ENCODE assay signal across 23 cellular contexts in the genomic region with DNA sequence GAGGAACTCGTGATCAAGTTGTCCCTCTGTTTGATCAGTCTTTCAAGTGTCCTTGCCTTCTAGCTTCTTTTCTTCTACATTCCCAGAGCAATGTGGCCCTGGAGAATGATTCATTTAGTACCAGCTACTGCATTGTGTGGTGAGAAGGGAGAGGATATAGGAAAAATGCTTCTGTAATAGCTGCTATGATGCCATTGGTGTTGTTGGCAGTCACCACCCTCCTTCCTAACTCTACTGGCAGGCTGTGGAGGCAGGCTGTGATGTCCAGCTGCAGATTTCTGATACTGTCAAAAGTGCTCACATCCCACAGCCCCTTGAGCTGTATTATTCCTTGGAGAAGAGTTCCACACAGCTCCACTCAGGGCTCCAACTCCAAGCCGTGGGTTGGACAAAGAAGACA. TPM values are rescaled to one million over a fixed set of nuclear protein-coding genes. Genes with fewer than 3 reads are reported as not detected.
DNase-seq lines count a peak whose midpoint lies in the region; ATAC-seq and TF ChIP-seq lines count a peak whose summit lies in the region.
"Had no signal": no experiment of that assay in that cellular context is flagged by ENCODE, and none has a peak within 500 bp of the region (broad histone marks: within the 10 kb centered on the region; RNA-seq: fewer than 3 reads in every experiment).

No MANE protein-coding gene starts in this region.

- H3K14ac ChIP-seq in trophoblast cell (ENCODE audit: low read length): no peak overlapping the region

- POLR2A ChIA-PET in CD8-positive, alpha-beta T cell (lab: Charles Lee): interaction anchor here (1.5 kb wide), 1 partner anchor 8 kb away, joined by 4 read pairs; no protein-coding TSS in a partner anchor

- peaks cover 9% of the 10 kb centered on the region; the same call in 1 of the 2 replicates for H4K20me1 ChIP-seq in BLaER1

- no peak overlapping the region for H4K8ac ChIP-seq in trophoblast cell (ENCODE audit: low read depth, low read length)

- H3K36me3 Mint-ChIP-seq in CD8-positive, alpha-beta T cell: no peaks in the 10 kb centered on the region
- H3K36me3 Mint-ChIP-seq: T-cell had no signal

- no CpG with 5 or more reads among the region's 2 CpGs for WGBS in trophoblast cell (ENCODE audit: extremely low coverage, insufficient coverage, insufficient read length)

- no peaks in the 10 kb centered on the region for H3K36me3 ChIP-seq in BLaER1
- H3K36me3 ChIP-seq in MG63: no peaks in the 10 kb centered on the region; the same call in 1 of the 2 replicates
- H3K36me3 ChIP-seq in trophoblast cell (ENCODE audit: control insufficient read depth in 1 of 2, insufficient read depth in 2 of 2, low read length in 2 of 2): no peaks in the 10 kb centered on the region
- H3K36me3 ChIP-seq in CD8-positive, alpha-beta T cell (ENCODE audit: insufficient read depth, low read length): no peaks in the 10 kb centered on the region
- H3K36me3 ChIP-seq: HAP-1 had no signal

- H3K4me1 ChIP-seq in BLaER1 (peaks cover 27% of the 10 kb centered on the region), trophoblast cell (ENCODE audit: control insufficient read depth in 1 of 2, insufficient read depth in 2 of 2, low read length in 2 of 2) (peaks cover 0 to 6% of the 10 kb centered on the region in 2 experiments)
- no peaks in the 10 kb centered on the region for H3K4me1 ChIP-seq in CD8-positive, alpha-beta T cell (ENCODE audit: insufficient read depth, low read length)
- H3K4me1 ChIP-seq: HAP-1 had no signal

- H3K18ac ChIP-seq in trophoblast cell (ENCODE audit: low read length): no peak overlapping the region

- no peaks in the 10 kb centered on the region for H3K9me3 Mint-ChIP-seq in CD8-positive, alpha-beta T cell
- H3K9me3 Mint-ChIP-seq: T-cell had no signal

- intact Hi-C loops in CD8-positive, alpha-beta T cell (cut with DNase I, micrococcal nuclease): loop anchor here in 1 of 2 experiments (10.0 kb wide), 1 partner anchor 598 kb away; the partner anchor contains the start of gene FUT4

- H2AFZ ChIP-seq in trophoblast cell (ENCODE audit: insufficient read depth, low read length, poor library complexity): no peak overlapping the region

- peak overlapping the region; percentile 36 for H2BK12ac ChIP-seq in trophoblast cell (ENCODE audit: low read length)

- H3K4me2 ChIP-seq in BLaER1 (peak overlapping the region; percentile 54), trophoblast cell (ENCODE audit: low read length) (no peak overlapping the region)

- H3K9me3 ChIP-seq in BLaER1: no peaks in the 10 kb centered on the region
- H3K9me3 ChIP-seq in MG63: no peaks in the 10 kb centered on the region
- H3K9me3 ChIP-seq in trophoblast cell (ENCODE audit: insufficient read depth, low read depth, low read length): no peaks in the 10 kb centered on the region
- H3K9me3 ChIP-seq in CD8-positive, alpha-beta T cell (ENCODE audit: low read length): no peaks in the 10 kb centered on the region
- H3K9me3 ChIP-seq: HAP-1 had no signal

- no peaks in the 10 kb centered on the region for H3K27me3 ChIP-seq in BLaER1
- no peaks in the 10 kb centered on the region for H3K27me3 ChIP-seq in MG63
- H3K27me3 ChIP-seq in trophoblast cell (ENCODE audit: insufficient read depth, low read length): no peaks in the 10 kb centered on the region
- no peaks in the 10 kb centered on the region for H3K27me3 ChIP-seq in CD8-positive, alpha-beta T cell (ENCODE audit: insufficient read depth, low read length)

- no peaks in the 10 kb centered on the region for H3K79me2 ChIP-seq in trophoblast cell (ENCODE audit: control insufficient read depth, insufficient read depth, low read length, poor library complexity)

- no peak overlapping the region for H2BK5ac ChIP-seq in trophoblast cell (ENCODE audit: low read depth, low read length, poor library complexity)

- DNase-seq in MG63 (peak; percentile 55), fibroblast of gingiva (ENCODE audit: low read depth) (peak; percentile 31), trophoblast cell (no peak)
- DNase-seq in CD8-positive, alpha-beta T cell: no peak
- DNase-seq: DMS53, GOT3, KBM-7, NCI-H1105 treated with DMSO at 0.1 percent for 48 hours, NCI-H146, NCI-H2029, NCI-H446, NCI-H524 treated with DMSO at 0.1 percent for 48 hours, NCI-H774, SHP77, T-cell had no signal

- CTCF ChIA-PET in CD8-positive, alpha-beta T cell (lab: Charles Lee): interaction anchor here (1.4 to 3.3 kb wide), 2 partner anchors 12 to 75 kb away, joined by 5 to 12 read pairs; partner anchors contain the start of gene SRSF8

- peaks cover 18% of the 10 kb centered on the region for H3K27me3 Mint-ChIP-seq in CD8-positive, alpha-beta T cell (ENCODE audit: low read depth)

- H3K4ac ChIP-seq in trophoblast cell (ENCODE audit: low read depth, low read length): no peak overlapping the region

- H3K9ac ChIP-seq in BLaER1 (no peak overlapping the region), trophoblast cell (ENCODE audit: low read length) (no peak overlapping the region)

- H3K4me3 Mint-ChIP-seq in CD8-positive, alpha-beta T cell: no peak overlapping the region
- H3K4me3 Mint-ChIP-seq: T-cell had no signal

- ATAC-seq in HG03045 (IDR thresholded peaks at IDR 0.05; ENCODE audit: unreplicated experiment) (no peak), HG03354 (IDR thresholded peaks at IDR 0.05; ENCODE audit: poor library complexity, severe bottlenecking, unreplicated experiment) (no peak), GM21360 (IDR thresholded peaks at IDR 0.05; ENCODE audit: unreplicated experiment) (no peak)
- no peak for ATAC-seq in CD8-positive, alpha-beta T cell
- ATAC-seq: HepG2, Panc1, T-cell had no signal

- H3K23ac ChIP-seq in trophoblast cell (ENCODE audit: low read length): no peak overlapping the region

- no peak for TF ChIP-seq CTCF in CD8-positive, alpha-beta T cell (IDR thresholded peaks at IDR 0.05)

- H3K79me1 ChIP-seq in trophoblast cell (ENCODE audit: low read length): peaks cover 5% of the 10 kb centered on the region

- H3K4me3 ChIP-seq in BLaER1: no peak overlapping the region
- H3K4me3 ChIP-seq in MG63: no peak overlapping the region
- no peak overlapping the region for H3K4me3 ChIP-seq in trophoblast cell (ENCODE audit: low read depth, low read length)
- no peak overlapping the region for H3K4me3 ChIP-seq in CD8-positive, alpha-beta T cell (ENCODE audit: low read depth, low read length)
- H3K4me3 ChIP-seq: HAP-1 had no signal

- no peak overlapping the region for H4K12ac ChIP-seq in trophoblast cell (ENCODE audit: low read depth, low read length)

- H2AK5ac ChIP-seq in trophoblast cell (ENCODE audit: low read length): no peak overlapping the region

- no peak overlapping the region for H3K27ac ChIP-seq in BLaER1
- H3K27ac ChIP-seq in trophoblast cell (ENCODE audit: low read depth, low read length): no peak overlapping the region
- no peak overlapping the region for H3K27ac ChIP-seq in CD8-positive, alpha-beta T cell (ENCODE audit: low read depth, low read length)
- H3K27ac ChIP-seq: RWPE1 had no signal

- H3K27ac Mint-ChIP-seq in CD8-positive, alpha-beta T cell: no peak overlapping the region
- H3K27ac Mint-ChIP-seq: T-cell had no signal

- H2BK120ac ChIP-seq in trophoblast cell (ENCODE audit: insufficient read depth, low read length, poor library complexity): no peak overlapping the region

- H3K4me1 Mint-ChIP-seq in CD8-positive, alpha-beta T cell (ENCODE audit: low read depth): no peaks in the 10 kb centered on the region

- peak overlapping the region; percentile 26 for H4K91ac ChIP-seq in trophoblast cell (ENCODE audit: low read depth, low read length)

RNA-seq across cellular contexts. Expression of gene ENDOD1, which starts 52.8 kb away (rescaled TPM):
- 5.4 and 6.4 TPM in 2 replicates for total RNA-seq in MG63 (2014; rRNA removed; shearing (Covaris generic); ENCODE audit: low replicate concordance)
- polyA plus RNA-seq in trophoblast cell (2013): 24.8 and 25.3 TPM in 2 replicates
- 1 to 10 TPM; 5.6 to 5.9 TPM for total RNA-seq in CD8-positive, alpha-beta T cell

Comparison
In these comparisons a context has a peak if more than half of its experiments do, and no peak if none do; other contexts are left out.
1. DNase-seq: peak in MG63 (single experiment) and fibroblast of gingiva (single experiment); none in trophoblast cell (0 of 2) and CD8-positive, alpha-beta T cell (0 of 7).